Comparison of ENCODE assay signal across 23 cellular contexts in the genomic region with DNA sequence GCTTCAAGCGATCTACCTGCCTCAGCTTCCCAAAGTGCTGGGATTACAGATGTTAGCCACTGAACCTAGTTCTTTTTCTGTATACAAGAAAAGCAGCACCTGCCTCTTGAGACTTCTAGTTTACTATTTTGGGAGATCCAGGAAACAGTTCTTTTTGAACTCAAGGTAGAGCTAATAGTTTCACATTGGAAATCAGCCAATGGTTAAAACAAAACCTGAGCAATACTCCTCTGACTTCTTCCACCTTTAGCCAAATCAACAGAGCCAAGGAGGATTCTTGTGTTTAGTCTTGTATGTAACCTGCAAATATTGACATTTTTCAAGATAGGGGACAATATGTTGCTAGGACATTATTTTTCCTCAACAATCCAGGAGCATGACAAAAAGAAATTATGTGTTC.
DNase-seq lines count a peak whose midpoint lies in the region; ATAC-seq and TF ChIP-seq lines count a peak whose summit lies in the region.
"Had no signal": no experiment of that assay in that cellular context is flagged by ENCODE, and none has a peak within 500 bp of the region (broad histone marks: within the 10 kb centered on the region; RNA-seq: fewer than 3 reads in every experiment).

No MANE protein-coding gene starts in this region.

- WGBS in right cardiac atrium, result 94% methylated on average over 1 of the region's 1 CpG

- H3K9me3 ChIP-seq in left lung (peaks cover 0 to 4% of the 10 kb centered on the region in 2 donors), right cardiac atrium (ENCODE audit: control insufficient read depth, low read length) (no peaks in the 10 kb centered on the region)
- H3K9me3 ChIP-seq: SJSA1 had no signal

- intact Hi-C loops in left lung (cut with DNase I) (no loop called here), right cardiac atrium (cut with DNase I) (no loop called here)

- H3K4me3 ChIP-seq in left lung, result no peak overlapping the region
- H3K4me3 ChIP-seq in right cardiac atrium (ENCODE audit: low read length), result no peak overlapping the region
- H3K4me3 ChIP-seq: K562, PC-9, SJSA1 had no signal

- H3K27me3 ChIP-seq in left lung (no peaks in the 10 kb centered on the region), foreskin keratinocyte (no peaks in the 10 kb centered on the region), right cardiac atrium (ENCODE audit: control insufficient read depth, insufficient read depth) (no peaks in the 10 kb centered on the region)
- H3K27me3 ChIP-seq: SJSA1 had no signal

- H3K27ac ChIP-seq in left lung (no peak overlapping the region), foreskin keratinocyte (no peak overlapping the region), right cardiac atrium (ENCODE audit: low read length) (no peak overlapping the region)
- H3K27ac ChIP-seq: 22Rv1, C4-2B, PC-9, SJSA1 had no signal

- H3K36me3 ChIP-seq in left lung, result no peaks in the 10 kb centered on the region
- H3K36me3 ChIP-seq: SJSA1 had no signal

- DNase-seq in DMS53 (lab: John Stamatoyannopoulos, UW), result peak; percentile 2
- no peak for DNase-seq in DMS53 treated with DMSO at 0.1 percent for 48 hours (lab: John Stamatoyannopoulos, UW; ENCODE audit: unreplicated experiment)
- no peak for DNase-seq in left lung
- DNase-seq in HT-29 (ENCODE audit: low spot score), result no peak
- DNase-seq in foreskin keratinocyte, result no peak
- DNase-seq in right cardiac atrium, result no peak
- DNase-seq: Calu3; CD8-positive, alpha-beta T cell; NCI-H1105 treated with DMSO at 0.1 percent for 48 hours; NCI-H146; NCI-H1930; NCI-H2107; NCI-H524 treated with DMSO at 0.1 percent for 48 hours; NCI-H774; PC-9; Right ventricle myocardium superior; T-helper 2 cell had no signal

- TF ChIP-seq CTCF in left lung (IDR thresholded peaks at IDR 0.05) (no peak), foreskin keratinocyte (conservative IDR thresholded peaks at IDR 0.05) (no peak)

- no peaks in the 10 kb centered on the region for H3K4me1 ChIP-seq in left lung
- no peaks in the 10 kb centered on the region for H3K4me1 ChIP-seq in foreskin keratinocyte
- no peaks in the 10 kb centered on the region for H3K4me1 ChIP-seq in right cardiac atrium (ENCODE audit: control insufficient read depth, insufficient read depth, low read length)
- H3K4me1 ChIP-seq: SJSA1 had no signal

- ATAC-seq in HG02623 (IDR thresholded peaks at IDR 0.05; ENCODE audit: unreplicated experiment) (peak; percentile 44), HG03378 (IDR thresholded peaks at IDR 0.05; ENCODE audit: unreplicated experiment) (peak; percentile 60), left lung (peak; percentile 60), foreskin keratinocyte (no peak), right cardiac atrium (no peak)
- ATAC-seq: CD8-positive, alpha-beta T cell; K562 had no signal

Comparison
In these comparisons a context has a peak if more than half of its experiments do, and no peak if none do; other contexts are left out.
1. ATAC-seq: peak in HG02623 (single experiment), HG03378 (single experiment) and left lung (single experiment); none in foreskin keratinocyte (single experiment) and right cardiac atrium (0 of 2).